Comparison of ENCODE assay signal across 22 cellular contexts in genomic region chr12:13591488-13591887, GRCh38.
"Had no signal": no experiment of that assay in that cellular context is flagged by ENCODE, and none has a peak within 500 bp of the region (broad histone marks: within the 10 kb centered on the region; RNA-seq: fewer than 3 reads in every experiment).

No MANE protein-coding gene starts in this region.

- H3K4me1 ChIP-seq: esophagus muscularis mucosa, gastrocnemius medialis, heart right ventricle, left ventricle myocardium inferior, suprapubic skin, thyroid gland, upper lobe of right lung had no signal

- H3K27me3 ChIP-seq: dorsolateral prefrontal cortex, esophagus muscularis mucosa, gastrocnemius medialis, neutrophil, suprapubic skin, thyroid gland, upper lobe of right lung had no signal

- H3K27ac ChIP-seq: coronary artery, dorsolateral prefrontal cortex, epithelial cell of prostate, esophagus muscularis mucosa, gastrocnemius medialis, heart right ventricle, left ventricle myocardium inferior, neutrophil, suprapubic skin, thyroid gland, upper lobe of right lung had no signal

- H3K4me3 ChIP-seq: coronary artery, dorsolateral prefrontal cortex, esophagus muscularis mucosa, gastrocnemius medialis, heart right ventricle, left ventricle myocardium inferior, lung, mucosa of descending colon, suprapubic skin, thyroid gland, upper lobe of right lung had no signal

- DNase-seq: central memory CD4-positive, alpha-beta T cell; dorsolateral prefrontal cortex; effector CD8-positive, alpha-beta T cell; gastrocnemius medialis; heart right ventricle; left ventricle myocardium inferior; mucosa of descending colon; naive thymus-derived CD8-positive, alpha-beta T cell; posterior cingulate gyrus; right cardiac atrium; stimulated activated CD4-positive, alpha-beta T cell treated with anti-CD3 and anti-CD28 coated beads, Interleukin-4, amount 100 ng/mL, for 1 hour; stimulated activated CD8-positive, alpha-beta memory T cell treated with anti-CD3 and anti-CD28 coated beads, Interleukin-4, amount 100 ng/mL, for 48 hours; stimulated activated naive CD8-positive, alpha-beta T cell treated with anti-CD3 and anti-CD28 coated beads, Interleukin-15, Interleukin-2, amounts not matched to agents 100 U/mL and 50 U/mL, for 24 hours; thyroid gland; upper lobe of right lung had no signal

- ATAC-seq: gastrocnemius medialis; heart right ventricle; mucosa of descending colon; naive thymus-derived CD8-positive, alpha-beta T cell; right cardiac atrium; stimulated activated effector memory CD8-positive, alpha-beta T cell treated with anti-CD3 and anti-CD28 coated beads, Interleukin-12 subunit alpha, Interleukin-12 subunit beta, amount 100 ng/mL, for 72 hours; stimulated activated naive CD8-positive, alpha-beta T cell treated with anti-CD3 and anti-CD28 coated beads, Interleukin-15, Interleukin-2, amounts not matched to agents 100 U/mL and 50 U/mL, for 24 hours; upper lobe of right lung had no signal

- H3K36me3 ChIP-seq: esophagus muscularis mucosa, gastrocnemius medialis, heart right ventricle, left ventricle myocardium inferior, neutrophil, suprapubic skin, thyroid gland, upper lobe of right lung had no signal

- H3K9me3 ChIP-seq: esophagus muscularis mucosa, gastrocnemius medialis, left ventricle myocardium inferior, mucosa of descending colon, neutrophil, suprapubic skin, thyroid gland, upper lobe of right lung had no signal
